Comparison of ENCODE assay signal across 21 cellular contexts in genomic region chrX:39313149-39313548, GRCh38.
DNase-seq lines count a peak whose midpoint lies in the region; ATAC-seq and TF ChIP-seq lines count a peak whose summit lies in the region.
"Had no signal": no experiment of that assay in that cellular context is flagged by ENCODE, and none has a peak within 500 bp of the region (broad histone marks: within the 10 kb centered on the region; RNA-seq: fewer than 3 reads in every experiment).

No MANE protein-coding gene starts in this region.

- peaks cover 86% of the 10 kb centered on the region for H3K4me1 Mint-ChIP-seq in activated naive CD4-positive, alpha-beta T cell treated with anti-CD3 and anti-CD28 coated beads for 36 hours (ENCODE audit: low read depth)
- H3K4me1 Mint-ChIP-seq in CD4-positive, alpha-beta T cell (ENCODE audit: low read depth): peaks cover 78% of the 10 kb centered on the region
- peaks cover 69% of the 10 kb centered on the region for H3K4me1 Mint-ChIP-seq in activated T-helper 1 cell treated with anti-CD3 and anti-CD28 coated beads, Interleukin-12 subunit alpha, Interleukin-12 subunit beta, Interleukin-2, Interleukin-4 antibody, amounts not matched to agents 30 ng/mL and 10 ng/mL and 1 ng/mL, durations not matched to agents 14 hours and 24 hours and 36 hours (ENCODE audit: low read depth)
- peaks cover 21 to 83% (median 69%) of the 10 kb centered on the region in 7 donors for H3K4me1 Mint-ChIP-seq in naive thymus-derived CD4-positive, alpha-beta T cell

- no peak for TF ChIP-seq CTCF in CD4-positive, alpha-beta T cell (IDR thresholded peaks at IDR 0.05)
- TF ChIP-seq CTCF in WERI-Rb-1 (IDR thresholded peaks at IDR 0.05; ENCODE audit: low read depth, low read length) (no peak), mammary epithelial cell (conservative IDR thresholded peaks at IDR 0.05 in 1 of 2, IDR thresholded peaks at IDR 0.05 in 1 of 2; ENCODE audit: extremely low read depth in 1 of 2, insufficient read depth in 1 of 2, low read depth in 1 of 2, low read length in 2 of 2) (no peak)

- CTCF ChIA-PET in activated naive CD4-positive, alpha-beta T cell treated with anti-CD3 and anti-CD28 coated beads for 36 hours (lab: Charles Lee): no interaction called here
- CTCF ChIA-PET in CD4-positive, alpha-beta T cell (lab: Charles Lee): no interaction called here
- CTCF ChIA-PET in naive thymus-derived CD4-positive, alpha-beta T cell (lab: Charles Lee): no interaction called here
- CTCF ChIA-PET in mammary epithelial cell (lab: Charles Lee; ENCODE audit: low non-redundant PET): no interaction called here

- in situ Hi-C loops in mammary epithelial cell (cut with MboI; ENCODE audit: low sequenced_read_pairs in 2 of 2): no loop called here

- H3K9me3 ChIP-seq in CD4-positive, alpha-beta T cell (ENCODE audit: control insufficient read depth, low read length): no peaks in the 10 kb centered on the region
- H3K9me3 ChIP-seq in naive thymus-derived CD4-positive, alpha-beta T cell (ENCODE audit: control insufficient read depth in 2 of 3, low read length in 3 of 3): no peaks in the 10 kb centered on the region
- no peaks in the 10 kb centered on the region for H3K9me3 ChIP-seq in WERI-Rb-1 (ENCODE audit: severe bottlenecking)
- H3K9me3 ChIP-seq in mammary epithelial cell (replicated peaks; ENCODE audit: insufficient read depth, low read length): no peaks in the 10 kb centered on the region
- H3K9me3 ChIP-seq: BE2C had no signal

- peaks cover 23% of the 10 kb centered on the region for H3K36me3 Mint-ChIP-seq in activated naive CD4-positive, alpha-beta T cell treated with anti-CD3 and anti-CD28 coated beads for 36 hours (ENCODE audit: low read depth)
- no peaks in the 10 kb centered on the region for H3K36me3 Mint-ChIP-seq in CD4-positive, alpha-beta T cell (ENCODE audit: low read depth)
- peaks cover 46% of the 10 kb centered on the region for H3K36me3 Mint-ChIP-seq in activated T-helper 1 cell treated with anti-CD3 and anti-CD28 coated beads, Interleukin-12 subunit alpha, Interleukin-12 subunit beta, Interleukin-2, Interleukin-4 antibody, amounts not matched to agents 30 ng/mL and 10 ng/mL and 1 ng/mL, durations not matched to agents 14 hours and 24 hours and 36 hours (ENCODE audit: low read depth)
- peaks cover 0 to 30% (median 3%) of the 10 kb centered on the region in 5 donors for H3K36me3 Mint-ChIP-seq in naive thymus-derived CD4-positive, alpha-beta T cell
- H3K36me3 Mint-ChIP-seq: CD8-positive, alpha-beta T cell; IgD-negative memory B cell had no signal

- dilution Hi-C loops in mammary epithelial cell (cut with HindIII; ENCODE audit: low sequenced_read_pairs): no loop called here

- no peaks in the 10 kb centered on the region for H3K27me3 Mint-ChIP-seq in activated naive CD4-positive, alpha-beta T cell treated with anti-CD3 and anti-CD28 coated beads for 36 hours (ENCODE audit: low read depth)
- no peaks in the 10 kb centered on the region for H3K27me3 Mint-ChIP-seq in CD4-positive, alpha-beta T cell
- H3K27me3 Mint-ChIP-seq in activated T-helper 1 cell treated with anti-CD3 and anti-CD28 coated beads, Interleukin-12 subunit alpha, Interleukin-12 subunit beta, Interleukin-2, Interleukin-4 antibody, amounts not matched to agents 30 ng/mL and 10 ng/mL and 1 ng/mL, durations not matched to agents 14 hours and 24 hours and 36 hours (ENCODE audit: insufficient read depth): no peaks in the 10 kb centered on the region
- no peaks in the 10 kb centered on the region for H3K27me3 Mint-ChIP-seq in naive thymus-derived CD4-positive, alpha-beta T cell

- no peak overlapping the region for H3K27ac ChIP-seq in CD4-positive, alpha-beta T cell (ENCODE audit: low read depth, low read length)
- H3K27ac ChIP-seq in naive thymus-derived CD4-positive, alpha-beta T cell (ENCODE audit: low read depth, low read length): no peak overlapping the region
- H3K27ac ChIP-seq in WERI-Rb-1 (no peak overlapping the region), mammary epithelial cell (ENCODE audit: insufficient read depth, low read depth, low read length) (no peak overlapping the region)
- H3K27ac ChIP-seq: RWPE1 had no signal

- peak overlapping the region; percentile 100 for H3K27ac Mint-ChIP-seq in activated naive CD4-positive, alpha-beta T cell treated with anti-CD3 and anti-CD28 coated beads for 36 hours
- H3K27ac Mint-ChIP-seq in CD4-positive, alpha-beta T cell: peak overlapping the region; percentile 99
- peak overlapping the region; percentile 89 for H3K27ac Mint-ChIP-seq in activated T-helper 1 cell treated with anti-CD3 and anti-CD28 coated beads, Interleukin-12 subunit alpha, Interleukin-12 subunit beta, Interleukin-2, Interleukin-4 antibody, amounts not matched to agents 30 ng/mL and 10 ng/mL and 1 ng/mL, durations not matched to agents 14 hours and 24 hours and 36 hours
- H3K27ac Mint-ChIP-seq in naive thymus-derived CD4-positive, alpha-beta T cell: peak overlapping the region in 7 of 9 donors; percentile 9 to 99 (median 95)
- H3K27ac Mint-ChIP-seq: IgD-negative memory B cell had no signal

- H3K9ac ChIP-seq in mammary epithelial cell (ENCODE audit: insufficient read depth, low read length): no peak overlapping the region

- no peaks in the 10 kb centered on the region for H4K20me1 ChIP-seq in mammary epithelial cell (ENCODE audit: insufficient read depth, low read length)

- no peak overlapping the region for H3K4me3 ChIP-seq in naive thymus-derived CD4-positive, alpha-beta T cell (ENCODE audit: low read length)
- no peak overlapping the region for H3K4me3 ChIP-seq in WERI-Rb-1 (ENCODE audit: low read depth, low read length)
- H3K4me3 ChIP-seq in mammary epithelial cell (replicated peaks in 1 of 3; ENCODE audit: insufficient read depth in 1 of 3, low read depth in 2 of 3, low read length in 3 of 3): no peak overlapping the region

- intact Hi-C loops in activated naive CD4-positive, alpha-beta T cell treated with anti-CD3 and anti-CD28 coated beads for 36 hours (cut with micrococcal nuclease): no loop called here
- intact Hi-C loops in CD4-positive, alpha-beta T cell (cut with DNase I, micrococcal nuclease): loop anchor here in 1 of 2 experiments (10.0 kb wide), 1 partner anchor 112 kb away; no protein-coding TSS in a partner anchor
- intact Hi-C loops in activated T-helper 1 cell treated with anti-CD3 and anti-CD28 coated beads, Interleukin-12 subunit alpha, Interleukin-12 subunit beta, Interleukin-2, Interleukin-4 antibody, amounts not matched to agents 30 ng/mL and 10 ng/mL and 1 ng/mL, durations not matched to agents 14 hours and 24 hours and 36 hours (cut with micrococcal nuclease): no loop called here
- intact Hi-C loops in naive thymus-derived CD4-positive, alpha-beta T cell (cut with micrococcal nuclease): loop anchor here in 1 of 2 donors (5.0 kb wide), 1 partner anchor 39 kb away; no protein-coding TSS in a partner anchor
- intact Hi-C loops in mammary epithelial cell (cut with micrococcal nuclease): no loop called here

- no peak for DNase-seq in activated naive CD4-positive, alpha-beta T cell treated with anti-CD3 and anti-CD28 coated beads for 36 hours
- no peak for DNase-seq in activated naive CD4-positive, alpha-beta T cell treated with anti-CD3 and anti-CD28 coated beads, Interleukin-2, amount 50 U/mL, for 16 hours
- DNase-seq in CD4-positive, alpha-beta T cell: no peak
- no peak for DNase-seq in activated T-helper 1 cell treated with anti-CD3 and anti-CD28 coated beads, Interleukin-12 subunit alpha, Interleukin-12 subunit beta, Interleukin-2, Interleukin-4 antibody, amounts not matched to agents 30 ng/mL and 10 ng/mL and 1 ng/mL, durations not matched to agents 14 hours and 24 hours and 36 hours (ENCODE audit: low spot score)
- DNase-seq in naive thymus-derived CD4-positive, alpha-beta T cell: no peak
- DNase-seq in WERI-Rb-1: no peak
- no peak for DNase-seq in mammary epithelial cell
- DNase-seq: BE2C; DMS53; GDM1; NCI-H1105; NCI-H146; NCI-H2029; NCI-H2227 treated with DMSO at 0.1 percent for 48 hours; NCI-H510A; NCI-H748 treated with DMSO at 0.1 percent for 48 hours; NK-92 treated with Interleukin-12 subunit alpha and Interleukin-12 subunit beta, amount 100 ng/mL, for 24 hours; SHP77 treated with DMSO at 0.1 percent for 48 hours had no signal

- no peaks in the 10 kb centered on the region for H3K36me3 ChIP-seq in naive thymus-derived CD4-positive, alpha-beta T cell (ENCODE audit: control insufficient read depth in 2 of 3, insufficient read depth in 3 of 3, low read length in 3 of 3)
- H3K36me3 ChIP-seq in WERI-Rb-1 (no peaks in the 10 kb centered on the region), mammary epithelial cell (ENCODE audit: insufficient read depth, low read length) (no peaks in the 10 kb centered on the region)
- H3K36me3 ChIP-seq: BE2C had no signal

- WGBS in mammary epithelial cell (ENCODE audit: low coverage, missing lambda C conversion rate): 50% methylated on average over 1 of the region's 1 CpG

- peaks cover 18 to 43% of the 10 kb centered on the region in 2 donors for H3K4me1 ChIP-seq in naive thymus-derived CD4-positive, alpha-beta T cell (ENCODE audit: control insufficient read depth in 2 of 2, insufficient read depth in 2 of 2, low read length in 2 of 2)
- H3K4me1 ChIP-seq in mammary epithelial cell (ENCODE audit: insufficient read depth, low read length): no peaks in the 10 kb centered on the region

- peaks cover 4% of the 10 kb centered on the region for H3K9me3 Mint-ChIP-seq in activated naive CD4-positive, alpha-beta T cell treated with anti-CD3 and anti-CD28 coated beads for 36 hours
- no peaks in the 10 kb centered on the region for H3K9me3 Mint-ChIP-seq in CD4-positive, alpha-beta T cell
- H3K9me3 Mint-ChIP-seq in activated T-helper 1 cell treated with anti-CD3 and anti-CD28 coated beads, Interleukin-12 subunit alpha, Interleukin-12 subunit beta, Interleukin-2, Interleukin-4 antibody, amounts not matched to agents 30 ng/mL and 10 ng/mL and 1 ng/mL, durations not matched to agents 14 hours and 24 hours and 36 hours: peaks cover 10% of the 10 kb centered on the region
- H3K9me3 Mint-ChIP-seq in naive thymus-derived CD4-positive, alpha-beta T cell: peaks cover 0 to 15% (median 0%) of the 10 kb centered on the region in 11 donors
- H3K9me3 Mint-ChIP-seq: CD8-positive, alpha-beta T cell had no signal

- POLR2A ChIA-PET in CD4-positive, alpha-beta T cell (lab: Charles Lee): interaction anchor here (0.6 kb wide), 1 partner anchor 18 kb away, joined by 3 read pairs; no protein-coding TSS in a partner anchor
- POLR2A ChIA-PET in naive thymus-derived CD4-positive, alpha-beta T cell (lab: Charles Lee): interaction anchor here (1.0 kb wide), 1 partner anchor 21 kb away, joined by 12 read pairs; no protein-coding TSS in a partner anchor

- no TSS peak for BruUV-seq in mammary epithelial cell (replicated peaks; lab: Mats Ljungman, UMichigan)

- no peaks in the 10 kb centered on the region for H3K79me2 ChIP-seq in mammary epithelial cell (ENCODE audit: insufficient read depth, low read length)

- H3K27me3 ChIP-seq in CD4-positive, alpha-beta T cell (ENCODE audit: control insufficient read depth, insufficient read depth, low read length): no peaks in the 10 kb centered on the region
- no peaks in the 10 kb centered on the region for H3K27me3 ChIP-seq in naive thymus-derived CD4-positive, alpha-beta T cell (ENCODE audit: control insufficient read depth in 2 of 2, insufficient read depth in 2 of 2, low read length in 2 of 2)
- H3K27me3 ChIP-seq in WERI-Rb-1 (ENCODE audit: insufficient read depth, low read depth, severe bottlenecking) (peaks cover 12% of the 10 kb centered on the region), mammary epithelial cell (ENCODE audit: insufficient read depth, low read length) (no peaks in the 10 kb centered on the region)
- H3K27me3 ChIP-seq: BE2C had no signal

- no peak overlapping the region for H2AFZ ChIP-seq in mammary epithelial cell (ENCODE audit: low read depth, low read length)

- H3K4me3 Mint-ChIP-seq in activated naive CD4-positive, alpha-beta T cell treated with anti-CD3 and anti-CD28 coated beads for 36 hours: no peak overlapping the region
- no peak overlapping the region for H3K4me3 Mint-ChIP-seq in CD4-positive, alpha-beta T cell
- H3K4me3 Mint-ChIP-seq in activated T-helper 1 cell treated with anti-CD3 and anti-CD28 coated beads, Interleukin-12 subunit alpha, Interleukin-12 subunit beta, Interleukin-2, Interleukin-4 antibody, amounts not matched to agents 30 ng/mL and 10 ng/mL and 1 ng/mL, durations not matched to agents 14 hours and 24 hours and 36 hours: no peak overlapping the region
- H3K4me3 Mint-ChIP-seq in naive thymus-derived CD4-positive, alpha-beta T cell: peak overlapping the region in 3 of 10 donors; percentile 0 to 33 (median 27)
- H3K4me3 Mint-ChIP-seq: CD8-positive, alpha-beta T cell had no signal

- ATAC-seq in CD4-positive, alpha-beta T cell (ENCODE audit: poor library complexity): no peak
- no peak for ATAC-seq in naive thymus-derived CD4-positive, alpha-beta T cell
- ATAC-seq: CD8-positive, alpha-beta T cell had no signal

- no peak overlapping the region for H3K4me2 ChIP-seq in mammary epithelial cell (ENCODE audit: insufficient read depth, low read depth, low read length)
